In the genomic region with DNA sequence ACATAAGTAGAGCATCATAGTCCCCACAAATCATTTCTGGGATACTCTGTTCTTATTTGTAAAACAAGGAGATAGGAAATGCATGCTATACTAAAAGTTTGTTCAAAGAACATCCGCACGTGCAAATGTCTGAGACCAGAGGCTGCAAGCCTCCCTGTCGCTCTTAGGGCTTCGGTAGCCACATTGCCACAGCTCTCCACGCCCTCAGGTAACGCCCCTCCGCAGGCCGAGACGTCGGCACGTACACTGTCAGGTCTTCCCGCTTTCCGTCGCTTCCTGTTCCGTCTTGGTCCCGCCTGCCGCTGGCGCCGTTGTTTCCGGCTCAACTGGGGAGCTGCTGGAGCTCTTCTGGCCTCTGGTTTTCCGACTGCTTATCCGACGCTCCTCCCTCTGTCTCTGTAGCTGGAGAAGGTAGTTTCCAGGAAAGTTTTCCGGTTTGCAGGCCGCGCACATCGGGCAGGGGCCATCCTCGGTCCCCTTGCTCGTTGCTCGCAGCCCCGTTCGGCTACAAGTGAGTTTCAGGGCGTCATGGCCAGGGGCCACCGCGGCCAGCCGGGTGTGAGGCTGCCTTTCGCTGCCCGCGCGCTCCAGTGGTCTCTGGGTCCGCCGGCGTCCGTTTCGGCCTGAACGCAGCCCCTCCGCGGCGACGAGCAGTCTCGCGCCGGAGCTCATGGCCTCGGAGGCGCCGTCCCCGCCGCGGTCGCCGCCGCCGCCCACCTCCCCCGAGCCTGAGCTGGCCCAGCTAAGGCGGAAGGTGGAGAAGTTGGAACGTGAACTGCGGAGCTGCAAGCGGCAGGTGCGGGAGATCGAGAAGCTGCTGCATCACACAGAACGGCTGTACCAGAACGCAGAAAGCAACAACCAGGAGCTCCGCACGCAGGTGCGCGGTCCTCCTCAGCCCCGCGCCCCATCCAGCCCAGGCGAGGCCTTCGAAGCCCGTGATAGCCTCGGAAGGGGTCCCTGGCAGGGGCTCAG, we compare ENCODE assay signal across 1 cellular context.
TF ChIP-seq lines count a peak whose summit lies in the region.

A gene with protein sequence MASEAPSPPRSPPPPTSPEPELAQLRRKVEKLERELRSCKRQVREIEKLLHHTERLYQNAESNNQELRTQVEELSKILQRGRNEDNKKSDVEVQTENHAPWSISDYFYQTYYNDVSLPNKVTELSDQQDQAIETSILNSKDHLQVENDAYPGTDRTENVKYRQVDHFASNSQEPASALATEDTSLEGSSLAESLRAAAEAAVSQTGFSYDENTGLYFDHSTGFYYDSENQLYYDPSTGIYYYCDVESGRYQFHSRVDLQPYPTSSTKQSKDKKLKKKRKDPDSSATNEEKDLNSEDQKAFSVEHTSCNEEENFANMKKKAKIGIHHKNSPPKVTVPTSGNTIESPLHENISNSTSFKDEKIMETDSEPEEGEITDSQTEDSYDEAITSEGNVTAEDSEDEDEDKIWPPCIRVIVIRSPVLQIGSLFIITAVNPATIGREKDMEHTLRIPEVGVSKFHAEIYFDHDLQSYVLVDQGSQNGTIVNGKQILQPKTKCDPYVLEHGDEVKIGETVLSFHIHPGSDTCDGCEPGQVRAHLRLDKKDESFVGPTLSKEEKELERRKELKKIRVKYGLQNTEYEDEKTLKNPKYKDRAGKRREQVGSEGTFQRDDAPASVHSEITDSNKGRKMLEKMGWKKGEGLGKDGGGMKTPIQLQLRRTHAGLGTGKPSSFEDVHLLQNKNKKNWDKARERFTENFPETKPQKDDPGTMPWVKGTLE (plus strand): TSS at position 308 of the 975 bp plus-strand sequence. CDS start 363 bp downstream, at position 671.

TF ChIP-seq in liver, 16 proteins besides CTCF, POLR2A, EP300 and RAD21 (continued from another document):
- peak; percentile 76 for TF ChIP-seq REST (IDR thresholded peaks at IDR 0.05)
- no peak for TF ChIP-seq FOXA1 (IDR thresholded peaks at IDR 0.05)
- TF ChIP-seq EGR1 (IDR thresholded peaks at IDR 0.05; ENCODE audit: low read depth in 2 of 2), result peak; percentile 38 to 50
- TF ChIP-seq YY1 (IDR thresholded peaks at IDR 0.05), result peak; percentile 95
- TF ChIP-seq FOXA2 (IDR thresholded peaks at IDR 0.05), result no peak
- TF ChIP-seq MAX (IDR thresholded peaks at IDR 0.05), result peak; percentile 98
- TF ChIP-seq GABPA (IDR thresholded peaks at IDR 0.05 in 1 of 2, conservative IDR thresholded peaks at IDR 0.05 in 1 of 2), result peak; percentile 95 to 99
- TF ChIP-seq JUND (IDR thresholded peaks at IDR 0.05), result peak; percentile 37 to 56
- peak; percentile 38 for TF ChIP-seq TAF1 (conservative IDR thresholded peaks at IDR 0.05)
- TF ChIP-seq HNF4G (IDR thresholded peaks at IDR 0.05), result no peak
- peak; percentile 79 for TF ChIP-seq SP1 (IDR thresholded peaks at IDR 0.05)
- TF ChIP-seq ATF3 (IDR thresholded peaks at IDR 0.05), result no peak
